In the genomic region with DNA sequence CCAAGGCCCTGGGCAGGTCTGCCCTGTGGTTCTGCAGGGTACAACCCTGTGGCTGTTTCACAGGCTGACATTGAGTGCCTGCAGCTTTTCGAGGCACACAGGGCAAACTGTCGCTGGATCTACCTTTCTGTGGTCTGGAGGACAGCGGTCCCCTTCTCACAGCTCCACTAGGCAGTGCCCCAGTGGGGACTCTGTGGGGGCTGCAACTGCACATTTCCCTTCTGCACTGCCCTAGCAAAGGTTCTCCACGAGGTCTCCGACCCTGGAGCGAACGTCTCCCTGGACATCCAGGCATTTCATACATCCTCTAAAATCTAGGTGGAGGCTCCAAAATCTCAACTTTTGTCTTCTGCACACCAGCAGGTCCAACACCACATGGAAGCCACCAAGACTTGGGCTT, we compare ENCODE assay signal across 5 cellular contexts.
"Had no signal": no experiment of that assay in that cellular context is flagged by ENCODE, and none has a peak within 500 bp of the region (broad histone marks: within the 10 kb centered on the region; RNA-seq: fewer than 3 reads in every experiment).

No MANE protein-coding gene starts in this region.

- DNase-seq: IMR-90, KBM-7 had no signal

- H3K27ac ChIP-seq: HL-60 had no signal

- H3K4me3 ChIP-seq: K562 had no signal

- ATAC-seq: HepG2, K562 had no signal
